In the genomic region with DNA sequence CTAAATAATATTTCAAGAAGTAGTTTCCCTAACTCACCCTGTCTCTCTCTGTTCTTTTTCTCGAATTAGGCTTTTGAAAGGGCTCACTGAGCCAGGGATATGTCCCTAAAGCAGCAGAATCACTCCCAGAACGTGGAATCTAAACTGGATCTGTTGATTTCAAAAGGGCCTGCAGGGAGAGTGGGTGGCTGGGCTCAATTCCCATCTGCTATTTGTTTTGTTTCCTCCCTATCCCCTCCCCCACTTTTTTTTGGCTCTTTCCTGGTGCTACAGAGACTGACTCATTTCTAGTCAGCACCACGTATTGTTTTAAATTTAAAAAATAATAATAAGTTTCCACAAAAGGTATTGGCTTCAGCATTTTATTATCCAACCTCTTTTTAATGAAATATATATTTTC, we compare ENCODE assay signal across 2 cellular contexts.
TF ChIP-seq lines count a peak whose summit lies in the region.

No MANE protein-coding gene starts in this region.

TF ChIP-seq in SK-N-SH, 30 proteins besides CTCF, POLR2A, EP300 and RAD21 (continued from another document):
- TF ChIP-seq, protein P1, sequence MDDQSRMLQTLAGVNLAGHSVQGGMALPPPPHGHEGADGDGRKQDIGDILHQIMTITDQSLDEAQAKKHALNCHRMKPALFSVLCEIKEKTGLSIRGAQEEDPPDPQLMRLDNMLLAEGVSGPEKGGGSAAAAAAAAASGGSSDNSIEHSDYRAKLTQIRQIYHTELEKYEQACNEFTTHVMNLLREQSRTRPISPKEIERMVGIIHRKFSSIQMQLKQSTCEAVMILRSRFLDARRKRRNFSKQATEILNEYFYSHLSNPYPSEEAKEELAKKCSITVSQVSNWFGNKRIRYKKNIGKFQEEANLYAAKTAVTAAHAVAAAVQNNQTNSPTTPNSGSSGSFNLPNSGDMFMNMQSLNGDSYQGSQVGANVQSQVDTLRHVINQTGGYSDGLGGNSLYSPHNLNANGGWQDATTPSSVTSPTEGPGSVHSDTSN (IDR thresholded peaks at IDR 0.05), result no peak
- TF ChIP-seq MXI1 (IDR thresholded peaks at IDR 0.05; ENCODE audit: low read depth, low read length) (no peak), GATA2 (CRISPR knock-in tag; IDR thresholded peaks at IDR 0.05) (no peak), FOXM1 (IDR thresholded peaks at IDR 0.05; ENCODE audit: low read depth) (no peak)

TF ChIP-seq in SK-N-SH treated with all-trans-retinoic acid at 6 μM for 48 hours, 23 proteins besides CTCF, POLR2A, EP300 and RAD21 (continued from another document):
- TF ChIP-seq, protein P2, sequence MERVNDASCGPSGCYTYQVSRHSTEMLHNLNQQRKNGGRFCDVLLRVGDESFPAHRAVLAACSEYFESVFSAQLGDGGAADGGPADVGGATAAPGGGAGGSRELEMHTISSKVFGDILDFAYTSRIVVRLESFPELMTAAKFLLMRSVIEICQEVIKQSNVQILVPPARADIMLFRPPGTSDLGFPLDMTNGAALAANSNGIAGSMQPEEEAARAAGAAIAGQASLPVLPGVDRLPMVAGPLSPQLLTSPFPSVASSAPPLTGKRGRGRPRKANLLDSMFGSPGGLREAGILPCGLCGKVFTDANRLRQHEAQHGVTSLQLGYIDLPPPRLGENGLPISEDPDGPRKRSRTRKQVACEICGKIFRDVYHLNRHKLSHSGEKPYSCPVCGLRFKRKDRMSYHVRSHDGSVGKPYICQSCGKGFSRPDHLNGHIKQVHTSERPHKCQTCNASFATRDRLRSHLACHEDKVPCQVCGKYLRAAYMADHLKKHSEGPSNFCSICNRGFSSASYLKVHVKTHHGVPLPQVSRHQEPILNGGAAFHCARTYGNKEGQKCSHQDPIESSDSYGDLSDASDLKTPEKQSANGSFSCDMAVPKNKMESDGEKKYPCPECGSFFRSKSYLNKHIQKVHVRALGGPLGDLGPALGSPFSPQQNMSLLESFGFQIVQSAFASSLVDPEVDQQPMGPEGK (CRISPR knock-in tag; IDR thresholded peaks at IDR 0.05; ENCODE audit: borderline replicate concordance), result no peak
- TF ChIP-seq ZC3H10 (CRISPR knock-in tag; IDR thresholded peaks at IDR 0.05), result no peak
- no peak for TF ChIP-seq ZNF70 (CRISPR knock-in tag; IDR thresholded peaks at IDR 0.05)
